ENCODE assay signal across 8 cellular contexts in genomic region chr6:56542367-56543331, GRCh38.
A peak's percentile ranks its signal among the peaks of the same experiment; 100 is the strongest.
DNase-seq lines count a peak whose midpoint lies in the region; FAIRE-seq and TF ChIP-seq lines count a peak whose summit lies in the region.

No MANE protein-coding gene starts in this region.

- no peak overlapping the region for H2AK5ac ChIP-seq in neuronal stem cell (ENCODE audit: low read depth, low read length)

- H3K23ac ChIP-seq in neuronal stem cell (ENCODE audit: low read depth, low read length, poor library complexity), result peak overlapping the region; percentile 80

- no peaks in the 10 kb centered on the region for H3K36me3 ChIP-seq in neuronal stem cell (replicated peaks in 1 of 2; ENCODE audit: control insufficient read depth in 2 of 2, insufficient read depth in 2 of 2, low read length in 2 of 2)
- no peaks in the 10 kb centered on the region for H3K36me3 ChIP-seq in subcutaneous abdominal adipose tissue (ENCODE audit: control insufficient read depth in 5 of 5, insufficient read depth in 5 of 5, low read length in 5 of 5)

- peaks cover 6 to 20% of the 10 kb centered on the region in 2 donors for H3K4me1 ChIP-seq in neuronal stem cell (ENCODE audit: control insufficient read depth in 2 of 2, insufficient read depth in 1 of 2, low read depth in 1 of 2, low read length in 2 of 2)
- peaks cover 5 to 50% (median 40%) of the 10 kb centered on the region in 5 donors for H3K4me1 ChIP-seq in subcutaneous abdominal adipose tissue (ENCODE audit: control insufficient read depth in 5 of 5, insufficient read depth in 5 of 5, low read length in 5 of 5)

- peak overlapping the region; percentile 53 for H3K4ac ChIP-seq in neuronal stem cell (ENCODE audit: low read length)

- no CpG with 5 or more reads among the region's 50 CpGs for WGBS in neuronal stem cell (ENCODE audit: extremely low coverage in 2 of 2, insufficient read length in 2 of 2, insufficient replicate concordance in 1 of 2), 2 donors

- no peak overlapping the region for H2BK12ac ChIP-seq in neuronal stem cell (ENCODE audit: low read length)

- H3K9ac ChIP-seq in neuronal stem cell (ENCODE audit: low read depth, low read length, poor library complexity), result peak overlapping the region; percentile 83
- peak overlapping the region; percentile 75 to 91 (median 84) for H3K9ac ChIP-seq in subcutaneous abdominal adipose tissue (ENCODE audit: low read length in 5 of 5)

- no peaks in the 10 kb centered on the region for H3K79me1 ChIP-seq in neuronal stem cell (ENCODE audit: low read depth, low read length)

- H3K4me2 ChIP-seq in neuronal stem cell (ENCODE audit: insufficient read depth, low read length, poor library complexity, severe bottlenecking), result peak overlapping the region; percentile 66

- peak overlapping the region; percentile 66 for H2BK5ac ChIP-seq in neuronal stem cell (ENCODE audit: low read length)

- H2BK15ac ChIP-seq in neuronal stem cell (ENCODE audit: low read length), result peak overlapping the region; percentile 16

- H2AFZ ChIP-seq in neuronal stem cell (ENCODE audit: low read length), result peak overlapping the region; percentile 84

- FAIRE-seq in G401.6 (lab: Jason Lieb, UNC), result peak; percentile 97

- H3K27ac ChIP-seq in neuronal stem cell (replicated peaks; ENCODE audit: low read length) (peak overlapping the region; percentile 97), subcutaneous abdominal adipose tissue (ENCODE audit: low read depth, low read length) (peak overlapping the region; percentile 94)

- peak overlapping the region; percentile 31 for H3K14ac ChIP-seq in neuronal stem cell (ENCODE audit: low read length)

- H3K9me3 ChIP-seq in neuronal stem cell (replicated peaks in 1 of 2; ENCODE audit: control insufficient read depth in 2 of 2, insufficient read depth in 1 of 2, low read depth in 1 of 2, low read length in 2 of 2) (no peaks in the 10 kb centered on the region), subcutaneous abdominal adipose tissue (ENCODE audit: control insufficient read depth in 5 of 5, low read length in 5 of 5) (no peaks in the 10 kb centered on the region)

- H3K18ac ChIP-seq in neuronal stem cell (ENCODE audit: low read length), result peak overlapping the region; percentile 70

- H4K91ac ChIP-seq in neuronal stem cell (ENCODE audit: low read depth, low read length, poor library complexity), result no peak overlapping the region

- H2BK120ac ChIP-seq in neuronal stem cell (ENCODE audit: low read depth, low read length), result no peak overlapping the region

- H3K4me3 ChIP-seq in neuronal stem cell (ENCODE audit: low read length in 2 of 2) (peak overlapping the region; percentile 55 to 82), subcutaneous abdominal adipose tissue (ENCODE audit: low read depth in 1 of 5, low read length in 5 of 5) (peak overlapping the region; percentile 76 to 91 (median 88))

- H4K8ac ChIP-seq in neuronal stem cell (ENCODE audit: low read depth, low read length), result no peak overlapping the region

- peak; percentile 65 for DNase-seq in GOT3 (lab: John Stamatoyannopoulos, UW)
- DNase-seq in LHCN-M2 (ENCODE audit: low read depth), result peak; percentile 98
- peak; percentile 60 for DNase-seq in activated naive CD4-positive, alpha-beta T cell treated with Interleukin-2 at 50 U/mL for 16 hours
- DNase-seq in globus pallidus (ENCODE audit: low spot score), result peak; percentile 81
- peak; percentile 87 for DNase-seq in neuronal stem cell (ENCODE audit: low spot score)

- TF ChIP-seq POLR2A in Raji (IDR thresholded peaks at IDR 0.05; ENCODE audit: insufficient read depth, low read depth, low read length), result peak; percentile 84

- H3K27me3 ChIP-seq in neuronal stem cell (ENCODE audit: control insufficient read depth in 3 of 3, insufficient read depth in 3 of 3, low read depth in 1 of 3, low read length in 3 of 3) (no peaks in the 10 kb centered on the region), subcutaneous abdominal adipose tissue (ENCODE audit: control insufficient read depth in 5 of 5, insufficient read depth in 4 of 5, low read length in 5 of 5) (no peaks in the 10 kb centered on the region)

Comparison
In these comparisons a context has a peak if more than half of its experiments do, and no peak if none do; other contexts are left out.
1. Peak in every context shown above with its lines: DNase-seq, H3K4me3 ChIP-seq and H3K27ac ChIP-seq.